1 cellular context compared by ENCODE assay signal in genomic region chr6:107154131-107154906, GRCh38.
TF ChIP-seq lines count a peak whose summit lies in the region.

No MANE protein-coding gene starts in this region.

TF ChIP-seq in WTC11, 78 proteins besides CTCF, POLR2A, EP300 and RAD21 (continued from another document):
- TF ChIP-seq ZSCAN18 (CRISPR knock-in tag; IDR thresholded peaks at IDR 0.05) (no peak), RELA (CRISPR knock-in tag; IDR thresholded peaks at IDR 0.05; ENCODE audit: borderline replicate concordance) (no peak), ATF6 (CRISPR knock-in tag; IDR thresholded peaks at IDR 0.05) (no peak)
